22 cellular contexts compared by ENCODE assay signal in genomic region chrX:132169554-132169953, GRCh38. TPM values are rescaled to one million over a fixed set of nuclear protein-coding genes. Genes with fewer than 3 reads are reported as not detected.
DNase-seq lines count a peak whose midpoint lies in the region; ATAC-seq and TF ChIP-seq lines count a peak whose summit lies in the region.
"Had no signal": no experiment of that assay in that cellular context is flagged by ENCODE, and none has a peak within 500 bp of the region (broad histone marks: within the 10 kb centered on the region; RNA-seq: fewer than 3 reads in every experiment).

No MANE protein-coding gene starts in this region.

- no peak overlapping the region for H3K4me3 Mint-ChIP-seq in progenitor cell of endocrine pancreas (ENCODE audit: low read depth)
- H3K4me3 Mint-ChIP-seq: endodermal cell had no signal

- DNase-seq in NCI-H1417 treated with DMSO at 0.1 percent for 48 hours (lab: John Stamatoyannopoulos, UW) (peak; percentile 53), NCI-H510A (lab: John Stamatoyannopoulos, UW) (peak; percentile 19), SHP77 (lab: John Stamatoyannopoulos, UW) (peak; percentile 15 to 35), progenitor cell of endocrine pancreas (ENCODE audit: low spot score, unreplicated experiment) (no peak), HuH-7.5 (ENCODE audit: low spot score) (no peak), NCI-H446 treated with DMSO at 0.1 percent for 48 hours (lab: John Stamatoyannopoulos, UW) (no peak)
- DNase-seq: activated CD4-positive, alpha-beta T cell treated with anti-CD3 and anti-CD28 coated beads for 48 hours; activated CD8-positive, alpha-beta memory T cell treated with anti-CD3 and anti-CD28 coated beads for 24 hours; activated gamma-delta T cell treated with Interleukin-2 at 50 U/mL for 16 hours; caudate nucleus; endodermal cell; gastrocnemius medialis; KBM-7; left cardiac atrium; NCI-H187 treated with DMSO at 0.1 percent for 48 hours; right cardiac atrium; stimulated activated CD4-positive, alpha-beta T cell treated with anti-CD3 and anti-CD28 coated beads, Interleukin-4, amount 100 ng/mL, for 1 hour; upper lobe of left lung had no signal

- H3K4me1 Mint-ChIP-seq in progenitor cell of endocrine pancreas (ENCODE audit: low read depth) = peaks cover 15% of the 10 kb centered on the region

- no peaks in the 10 kb centered on the region for H3K36me3 Mint-ChIP-seq in progenitor cell of endocrine pancreas (ENCODE audit: insufficient read depth)

- no peak for ATAC-seq in GM18870 (IDR thresholded peaks at IDR 0.05; ENCODE audit: unreplicated experiment)
- ATAC-seq: gastrocnemius medialis, left cardiac atrium, right cardiac atrium had no signal

- H3K27ac Mint-ChIP-seq in progenitor cell of endocrine pancreas = peak overlapping the region; percentile 55
- H3K27ac Mint-ChIP-seq: endodermal cell had no signal

- H3K9me3 Mint-ChIP-seq in progenitor cell of endocrine pancreas (ENCODE audit: low read depth) = peaks cover 7% of the 10 kb centered on the region

- TF ChIP-seq CTCF in progenitor cell of endocrine pancreas (IDR thresholded peaks at IDR 0.05; ENCODE audit: unreplicated experiment) = no peak

- no peaks in the 10 kb centered on the region for H3K27me3 Mint-ChIP-seq in progenitor cell of endocrine pancreas

RNA-seq across cellular contexts. Expression of gene FRMD7, which starts 41.7 kb away (rescaled TPM):
- total RNA-seq in progenitor cell of endocrine pancreas = not detected in 2 replicates
- total RNA-seq: endodermal cell; gastrocnemius medialis; hepatocyte; HT1080; left cardiac atrium; right cardiac atrium; T-helper 2 cell treated with Interferon-gamma antibody and Interleukin-4, amounts not matched to agents 100 ng/mL and 5 ng/mL, for 36 hours; upper lobe of left lung had no signal

RNA-seq across cellular contexts. Expression of gene RAP2C, which starts 49.7 kb away (rescaled TPM):
- total RNA-seq in progenitor cell of endocrine pancreas = 48.8 and 57.3 TPM in 2 replicates

Comparison
In these comparisons a context has a peak if more than half of its experiments do, and no peak if none do; other contexts are left out.
1. DNase-seq: peak in NCI-H1417 treated with DMSO at 0.1 percent for 48 hours (single experiment), NCI-H510A (single experiment) and SHP77 (2 of 2); none in progenitor cell of endocrine pancreas (single experiment), HuH-7.5 (single experiment) and NCI-H446 treated with DMSO at 0.1 percent for 48 hours (single experiment).